Comparison of ENCODE assay signal across 20 cellular contexts in genomic region chr5:172362755-172363154, GRCh38.
A peak's percentile ranks its signal among the peaks of the same experiment; 100 is the strongest.
DNase-seq lines count a peak whose midpoint lies in the region; ATAC-seq, FAIRE-seq and TF ChIP-seq lines count a peak whose summit lies in the region.
"Had no signal": no experiment of that assay in that cellular context is flagged by ENCODE, and none has a peak within 500 bp of the region (broad histone marks: within the 10 kb centered on the region; RNA-seq: fewer than 3 reads in every experiment).

No MANE protein-coding gene starts in this region.

- H3K9me3 ChIP-seq in BLaER1: no peaks in the 10 kb centered on the region
- H3K9me3 ChIP-seq in GM23248 (ENCODE audit: low read depth): no peaks in the 10 kb centered on the region
- no peaks in the 10 kb centered on the region; the same call in 2 of the 3 replicates for H3K9me3 ChIP-seq in GM12878 (replicated peaks; ENCODE audit: control insufficient read depth, insufficient read depth, low read length)
- H3K9me3 ChIP-seq: suprapubic skin had no signal

- TF ChIP-seq POLR2A in GM12878 (IDR thresholded peaks at IDR 0.05; ENCODE audit: low read depth, low read length): no peak

- CTCF ChIA-PET in GM12878 (lab: Yijun Ruan, JAX): no interaction called here

- SMC1A ChIA-PET in GM12878 (lab: Charles Lee; ENCODE audit: uncharacterized antibody, unreplicated experiment): no interaction called here

- no peak overlapping the region for H3K27ac Mint-ChIP-seq in activated CD4-positive, alpha-beta T cell treated with anti-CD3 and anti-CD28 coated beads, Interleukin-2, amount 10 ng/mL, durations not matched to agents 24 days and 14 days
- no peak overlapping the region for H3K27ac Mint-ChIP-seq in stimulated activated memory B cell treated with anti-CD40 and anti-IgM and Interleukin-4, amounts not matched to agents 10 μg/mL and 1 μg/mL and 100 μg/mL, for 72 hours
- H3K27ac Mint-ChIP-seq: CD8-positive, alpha-beta T cell; GM23338 had no signal

- H3K79me2 ChIP-seq in GM23248 (ENCODE audit: insufficient read depth): no peaks in the 10 kb centered on the region
- no peaks in the 10 kb centered on the region for H3K79me2 ChIP-seq in GM12878 (ENCODE audit: control insufficient read depth, insufficient read depth, low read length)

- H3K4me1 Mint-ChIP-seq in activated CD4-positive, alpha-beta T cell treated with anti-CD3 and anti-CD28 coated beads, Interleukin-2, amount 10 ng/mL, durations not matched to agents 24 days and 14 days: no peaks in the 10 kb centered on the region
- peaks cover 6% of the 10 kb centered on the region for H3K4me1 Mint-ChIP-seq in stimulated activated memory B cell treated with anti-CD40 and anti-IgM and Interleukin-4, amounts not matched to agents 10 μg/mL and 1 μg/mL and 100 μg/mL, for 72 hours

- no peak overlapping the region for H3K4me3 Mint-ChIP-seq in activated CD4-positive, alpha-beta T cell treated with anti-CD3 and anti-CD28 coated beads, Interleukin-2, amount 10 ng/mL, durations not matched to agents 24 days and 14 days
- no peak overlapping the region for H3K4me3 Mint-ChIP-seq in stimulated activated memory B cell treated with anti-CD40 and anti-IgM and Interleukin-4, amounts not matched to agents 10 μg/mL and 1 μg/mL and 100 μg/mL, for 72 hours
- H3K4me3 Mint-ChIP-seq: activated T-helper 17 cell treated with anti-CD3 and anti-CD28 coated beads, Interleukin-2, amount 50 U/mL, for 72 hours; CD8-positive, alpha-beta T cell; GM23338 had no signal

- no peaks in the 10 kb centered on the region for H3K9me3 Mint-ChIP-seq in activated CD4-positive, alpha-beta T cell treated with anti-CD3 and anti-CD28 coated beads, Interleukin-2, amount 10 ng/mL, durations not matched to agents 24 days and 14 days
- no peaks in the 10 kb centered on the region for H3K9me3 Mint-ChIP-seq in stimulated activated memory B cell treated with anti-CD40 and anti-IgM and Interleukin-4, amounts not matched to agents 10 μg/mL and 1 μg/mL and 100 μg/mL, for 72 hours
- H3K9me3 Mint-ChIP-seq: activated T-helper 17 cell treated with anti-CD3 and anti-CD28 coated beads, Interleukin-2, amount 50 U/mL, for 72 hours; GM23338 had no signal

- RAD21 ChIA-PET in GM12878 (lab: Charles Lee; ENCODE audit: unreplicated experiment): no interaction called here

- H3K36me3 Mint-ChIP-seq in activated CD4-positive, alpha-beta T cell treated with anti-CD3 and anti-CD28 coated beads, Interleukin-2, amount 10 ng/mL, durations not matched to agents 24 days and 14 days (ENCODE audit: low read depth): no peaks in the 10 kb centered on the region
- no peaks in the 10 kb centered on the region for H3K36me3 Mint-ChIP-seq in stimulated activated memory B cell treated with anti-CD40 and anti-IgM and Interleukin-4, amounts not matched to agents 10 μg/mL and 1 μg/mL and 100 μg/mL, for 72 hours
- H3K36me3 Mint-ChIP-seq: CD8-positive, alpha-beta T cell had no signal

- H3K4me2 ChIP-seq in BLaER1 (peak overlapping the region; percentile 39), GM23248 (ENCODE audit: unreplicated experiment) (no peak overlapping the region), GM12878 (ENCODE audit: control insufficient read depth, insufficient read depth) (no peak overlapping the region)
- H3K4me2 ChIP-seq: GM23338 had no signal

- H3K27me3 ChIP-seq in BLaER1 (no peaks in the 10 kb centered on the region), GM23248 (replicated peaks; ENCODE audit: insufficient read depth) (no peaks in the 10 kb centered on the region), GM12878 (replicated peaks in 1 of 2; ENCODE audit: control insufficient read depth in 2 of 2, insufficient read depth in 2 of 2, low read length in 1 of 2) (no peaks in the 10 kb centered on the region), foreskin keratinocyte (no peaks in the 10 kb centered on the region)
- H3K27me3 ChIP-seq: suprapubic skin had no signal

- H3K36me3 ChIP-seq in BLaER1 (peaks cover 19% of the 10 kb centered on the region), GM23248 (ENCODE audit: low read depth) (peaks cover 11% of the 10 kb centered on the region; the same call in 1 of the 2 replicates), GM12878 (ENCODE audit: control insufficient read depth in 2 of 2, insufficient read depth in 2 of 2, low read length in 1 of 2) (no peaks in the 10 kb centered on the region)

- TF ChIP-seq EP300 in GM12878 (IDR thresholded peaks at IDR 0.05; ENCODE audit: borderline replicate concordance in 1 of 2, control insufficient read depth in 1 of 2, low read depth in 2 of 2, low read length in 2 of 2): no peak

- peaks cover 30% of the 10 kb centered on the region for H3K4me1 ChIP-seq in BLaER1
- peaks cover 17% of the 10 kb centered on the region for H3K4me1 ChIP-seq in GM23248 (ENCODE audit: insufficient read depth)
- H3K4me1 ChIP-seq in GM12878 (ENCODE audit: control insufficient read depth, insufficient read depth, low read length): peaks cover 26% of the 10 kb centered on the region
- peaks cover 10% of the 10 kb centered on the region for H3K4me1 ChIP-seq in foreskin keratinocyte
- H3K4me1 ChIP-seq: suprapubic skin had no signal

- H3K9ac ChIP-seq in BLaER1 (no peak overlapping the region), GM23248 (peak overlapping the region; percentile 81), GM12878 (ENCODE audit: control insufficient read depth, insufficient read depth, low read length) (no peak overlapping the region)

- H4K20me1 ChIP-seq in BLaER1 (no peaks in the 10 kb centered on the region), GM23248 (ENCODE audit: insufficient read depth) (no peaks in the 10 kb centered on the region), GM12878 (ENCODE audit: control insufficient read depth, insufficient read depth) (no peaks in the 10 kb centered on the region)

- DNase-seq in GM23248: peak; percentile 78
- no peak for DNase-seq in GM12878 (ENCODE audit: low read depth, low spot score)
- DNase-seq in foreskin keratinocyte: peak in 1 of 2 donors; percentile 33
- DNase-seq in activated CD4-positive, alpha-beta T cell treated with anti-CD3 and anti-CD28 coated beads, Interleukin-2, amount 10 ng/mL, durations not matched to agents 24 days and 14 days: no peak
- DNase-seq: activated CD4-positive, CD25-positive, alpha-beta regulatory T cell treated with anti-CD3 and anti-CD28 coated beads, Interleukin-2, amount 50 U/mL, for 72 hours; CD8-positive, alpha-beta T cell; DMS79 treated with DMSO at 0.1 percent for 48 hours; glutamatergic neuron; NCI-H1417; NCI-H2171; NCI-H526; retina had no signal

- FAIRE-seq in GM12878 (lab: Jason Lieb, UNC): no peak
- FAIRE-seq: HTR-8/SVneo had no signal

- POLR2A ChIA-PET in GM12878 (lab: Charles Lee): no interaction called here

- intact Hi-C loops in GM12878 (cut with micrococcal nuclease; ENCODE audit: unreplicated experiment): loop anchor here (5.0 kb wide), 1 partner anchor 40 kb away; no protein-coding TSS in a partner anchor
- intact Hi-C loops in activated CD4-positive, alpha-beta T cell treated with anti-CD3 and anti-CD28 coated beads, Interleukin-2, amount 10 ng/mL, durations not matched to agents 24 days and 14 days (cut with micrococcal nuclease): no loop called here

- peak; percentile 21 for ATAC-seq in GM12878
- ATAC-seq in foreskin keratinocyte: no peak
- ATAC-seq in GM19455 (IDR thresholded peaks at IDR 0.05; ENCODE audit: unreplicated experiment): no peak
- no peak for ATAC-seq in HG03469 (IDR thresholded peaks at IDR 0.05; ENCODE audit: unreplicated experiment)
- ATAC-seq in stimulated activated memory B cell treated with anti-CD40 and anti-IgM and Interleukin-4, amounts not matched to agents 10 μg/mL and 1 μg/mL and 100 μg/mL, for 72 hours: no peak
- ATAC-seq: activated T-helper 17 cell treated with anti-CD3 and anti-CD28 coated beads, Interleukin-2, amount 50 U/mL, for 72 hours; CD8-positive, alpha-beta T cell; GM23338 had no signal

- in situ Hi-C loops in GM23248 (cut with MboI) (no loop called here), GM12878 (cut with MboI) (no loop called here)

- H3F3A ChIP-seq in GM23248 (ENCODE audit: insufficient read depth): peaks cover 15% of the 10 kb centered on the region

- no peaks in the 10 kb centered on the region for H3K9me2 ChIP-seq in GM23248 (ENCODE audit: insufficient read depth)

- 66 to 71% methylated on average over 4 of the region's 4 CpGs for WGBS in GM23248 (ENCODE audit: low coverage in 1 of 2, low lambda C conversion rate in 2 of 2, missing lambda C conversion rate in 2 of 2), 2 experiments
- WGBS in GM12878 (ENCODE audit: insufficient coverage, insufficient replicate concordance, low lambda C conversion rate, missing lambda C conversion rate): 19% methylated on average over 4 of the region's 4 CpGs

- H2AFZ ChIP-seq in GM23248: no peak overlapping the region
- no peak overlapping the region for H2AFZ ChIP-seq in GM12878 (ENCODE audit: control insufficient read depth, low read depth, low read length)
- H2AFZ ChIP-seq: GM23338 had no signal

- TF ChIP-seq CTCF in GM12878 (IDR thresholded peaks at IDR 0.05 in 2 of 3, conservative IDR thresholded peaks at IDR 0.05 in 1 of 3; ENCODE audit: control insufficient read depth in 2 of 3, extremely low read depth in 1 of 3, insufficient read depth in 1 of 3, low read depth in 3 of 3, low read length in 3 of 3) (no peak), foreskin keratinocyte (conservative IDR thresholded peaks at IDR 0.05) (no peak)

- H3K27ac ChIP-seq in BLaER1 (no peak overlapping the region), GM23248 (peak overlapping the region; percentile 99), GM12878 (ENCODE audit: control insufficient read depth, insufficient read depth) (no peak overlapping the region), foreskin keratinocyte (peak overlapping the region; percentile 84)
- H3K27ac ChIP-seq: suprapubic skin had no signal

- H3K27me3 Mint-ChIP-seq in activated CD4-positive, alpha-beta T cell treated with anti-CD3 and anti-CD28 coated beads, Interleukin-2, amount 10 ng/mL, durations not matched to agents 24 days and 14 days: peaks cover 4% of the 10 kb centered on the region
- peaks cover 8% of the 10 kb centered on the region for H3K27me3 Mint-ChIP-seq in stimulated activated memory B cell treated with anti-CD40 and anti-IgM and Interleukin-4, amounts not matched to agents 10 μg/mL and 1 μg/mL and 100 μg/mL, for 72 hours

- peak; percentile 58; the same call in 1 of the 2 replicates for TF ChIP-seq RAD21 in GM12878 (IDR thresholded peaks at IDR 0.05; ENCODE audit: insufficient read depth, low read depth, low read length)

- H3K4me3 ChIP-seq in BLaER1: no peak overlapping the region
- no peak overlapping the region for H3K4me3 ChIP-seq in GM23248
- H3K4me3 ChIP-seq in GM12878: no peak overlapping the region
- H3K4me3 ChIP-seq: GM23338, suprapubic skin had no signal

- no TSS peak for BruUV-seq in GM12878 (replicated peaks; lab: Mats Ljungman, UMichigan)

TF ChIP-seq in GM12878, 131 proteins besides CTCF, POLR2A, EP300 and RAD21 (continues in another document):
- no peak for TF ChIP-seq ATF3 (IDR thresholded peaks at IDR 0.05; ENCODE audit: borderline replicate concordance, extremely low read depth, low read depth, low read length)

Comparison
In these comparisons a context has a peak if more than half of its experiments do, and no peak if none do; other contexts are left out.
1. H3K27ac ChIP-seq: peak in GM23248 (single experiment) and foreskin keratinocyte (single experiment); none in BLaER1 (single experiment) and GM12878 (single experiment).